Comparison of ENCODE assay signal across 1 cellular context in the genomic region with DNA sequence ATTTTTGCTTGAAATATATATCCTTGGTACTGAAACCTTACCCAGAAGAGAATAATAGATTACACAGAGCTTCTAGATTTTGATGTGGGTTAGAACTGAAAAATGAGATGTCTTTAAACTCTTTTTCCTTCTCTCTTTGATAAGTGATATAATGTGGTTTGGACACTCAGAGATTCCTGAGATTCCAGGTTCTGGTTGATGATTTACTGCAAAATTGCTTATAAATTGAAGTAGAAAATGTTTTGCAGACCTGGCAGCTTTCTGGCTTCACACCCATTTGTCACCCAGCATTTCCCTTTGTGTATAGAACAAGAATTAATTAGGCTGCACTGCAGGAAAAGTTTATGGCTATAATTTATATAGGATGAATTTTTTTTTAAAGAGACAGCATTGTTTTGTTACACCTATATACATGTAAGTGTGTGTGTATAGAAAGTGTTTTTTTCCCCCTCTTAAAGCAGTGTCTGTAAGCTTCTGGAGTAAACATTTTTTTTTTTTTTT.
TF ChIP-seq lines count a peak whose summit lies in the region.

No MANE protein-coding gene starts in this region.

TF ChIP-seq in HEK293T, 16 proteins besides CTCF, POLR2A, EP300 and RAD21:
- no peak for TF ChIP-seq ELF4 (IDR thresholded peaks at IDR 0.05)
- no peak for TF ChIP-seq ARNT (IDR thresholded peaks at IDR 0.05)
- no peak for TF ChIP-seq SP1 (IDR thresholded peaks at IDR 0.05)
- no peak for TF ChIP-seq SUZ12 (IDR thresholded peaks at IDR 0.05)
- no peak for TF ChIP-seq PKNOX1 (IDR thresholded peaks at IDR 0.05)
- TF ChIP-seq TARDBP (IDR thresholded peaks at IDR 0.05), result no peak
- TF ChIP-seq HDGF (IDR thresholded peaks at IDR 0.05; ENCODE audit: borderline replicate concordance), result no peak
- no peak for TF ChIP-seq FOXA1 (IDR thresholded peaks at IDR 0.05)
- TF ChIP-seq CTBP1 (IDR thresholded peaks at IDR 0.05; ENCODE audit: borderline replicate concordance), result no peak
- no peak for TF ChIP-seq BHLHE40 (IDR thresholded peaks at IDR 0.05; ENCODE audit: borderline replicate concordance)
- no peak for TF ChIP-seq ZNF384 (IDR thresholded peaks at IDR 0.05)
- no peak for TF ChIP-seq FOXM1 (IDR thresholded peaks at IDR 0.05; ENCODE audit: borderline replicate concordance)
- no peak for TF ChIP-seq FOXK2 (IDR thresholded peaks at IDR 0.05)
- no peak for TF ChIP-seq L3MBTL2 (conservative IDR thresholded peaks at IDR 0.05)
- no peak for TF ChIP-seq LEF1 (IDR thresholded peaks at IDR 0.05; ENCODE audit: borderline replicate concordance)
- no peak for TF ChIP-seq NFRKB (IDR thresholded peaks at IDR 0.05)
